9 cellular contexts compared by ENCODE assay signal in the genomic region with DNA sequence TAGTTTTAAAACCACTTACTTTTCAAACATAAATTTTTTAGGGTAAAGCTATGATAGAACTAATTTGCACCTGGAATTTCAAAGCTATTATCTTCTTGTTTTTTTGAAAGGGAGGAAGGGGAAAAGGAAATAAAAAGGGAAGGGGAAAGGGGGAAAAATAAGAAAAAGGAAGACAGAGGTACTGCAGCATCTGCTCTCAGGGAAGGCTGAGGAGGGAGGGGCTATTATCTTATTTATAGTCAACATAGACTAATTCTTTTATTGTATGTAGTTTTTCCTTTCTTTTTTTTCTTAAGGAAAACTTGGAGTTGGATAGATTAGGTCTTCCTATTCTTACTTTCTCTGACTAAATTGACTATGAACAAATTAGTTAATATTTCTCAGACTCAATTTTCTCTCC. TPM values are rescaled to one million over a fixed set of nuclear protein-coding genes. Genes with fewer than 3 reads are reported as not detected.
"Had no signal": no experiment of that assay in that cellular context is flagged by ENCODE, and none has a peak within 500 bp of the region (broad histone marks: within the 10 kb centered on the region; RNA-seq: fewer than 3 reads in every experiment).

No MANE protein-coding gene starts in this region.

- DNase-seq: GM23248, GOT3, H7, KG1 had no signal

- H3K9me3 Mint-ChIP-seq: IgD-negative memory B cell had no signal

- FAIRE-seq: HTR-8/SVneo had no signal

- H3K4me1 Mint-ChIP-seq: IgD-negative memory B cell had no signal

- H3K36me3 Mint-ChIP-seq: IgD-negative memory B cell had no signal

- H3K27ac Mint-ChIP-seq: IgD-negative memory B cell had no signal

- H3K27me3 Mint-ChIP-seq: IgD-negative memory B cell had no signal

- H2AFZ ChIP-seq: GM23248 had no signal

- H3K27ac ChIP-seq: GM23248 had no signal

- ATAC-seq: HCT116 had no signal

- H3K4me3 Mint-ChIP-seq: IgD-negative memory B cell had no signal

- H3K9me3 ChIP-seq: HAP-1 had no signal

- H3K4me3 ChIP-seq: GM23248, HAP-1 had no signal

- H3K9ac ChIP-seq: GM23248 had no signal

- H3K4me1 ChIP-seq: HAP-1 had no signal

RNA-seq across cellular contexts. Expression of gene ZYG11A, which starts 41.5 kb away (rescaled TPM):
- total RNA-seq: GM23248, HT-29 had no signal
